ENCODE assay signal across 9 cellular contexts in genomic region chr14:90382491-90383125, GRCh38. TPM values are rescaled to one million over a fixed set of nuclear protein-coding genes. Genes with fewer than 3 reads are reported as not detected.
DNase-seq lines count a peak whose midpoint lies in the region; ATAC-seq, FAIRE-seq and TF ChIP-seq lines count a peak whose summit lies in the region.
"Had no signal": no experiment of that assay in that cellular context is flagged by ENCODE, and none has a peak within 500 bp of the region (broad histone marks: within the 10 kb centered on the region; RNA-seq: fewer than 3 reads in every experiment).

No MANE protein-coding gene starts in this region.

- FAIRE-seq in bronchial epithelial cell (lab: Jason Lieb, UNC) (no peak), keratinocyte (lab: Jason Lieb, UNC) (no peak)

- no peaks in the 10 kb centered on the region for H4K20me1 ChIP-seq in keratinocyte (ENCODE audit: control insufficient read depth, extremely low read depth, insufficient read depth, low read length)

- DNase-seq in CD4-positive, CD25-positive, alpha-beta regulatory T cell = peak; percentile 45 to 80 (median 77)
- DNase-seq in LoVo (ENCODE audit: low spot score) (peak; percentile 50), T-helper 22 cell (ENCODE audit: low read depth) (peak; percentile 38), bronchial epithelial cell (ENCODE audit: low read depth) (peak; percentile 68), keratinocyte (ENCODE audit: low read depth, low spot score) (no peak), DMS114 treated with DMSO at 0.1 percent for 48 hours (lab: John Stamatoyannopoulos, UW; ENCODE audit: unreplicated experiment) (no peak)
- DNase-seq in stimulated activated CD4-positive, alpha-beta T cell treated with anti-CD3 and anti-CD28 coated beads, Interleukin-15, amount 100 ng/mL, for 24 hours = peak; percentile 79

- no peak overlapping the region for H3K4me3 Mint-ChIP-seq in CD4-positive, CD25-positive, alpha-beta regulatory T cell
- H3K4me3 Mint-ChIP-seq: brain had no signal

- H3K9ac ChIP-seq in keratinocyte (ENCODE audit: control insufficient read depth, extremely low read depth, insufficient read depth, low read length) = peak overlapping the region; percentile 100

- H3K36me3 Mint-ChIP-seq in CD4-positive, CD25-positive, alpha-beta regulatory T cell = no peaks in the 10 kb centered on the region
- H3K36me3 Mint-ChIP-seq: brain had no signal

- no peaks in the 10 kb centered on the region for H3K27me3 ChIP-seq in CD4-positive, CD25-positive, alpha-beta regulatory T cell (ENCODE audit: control insufficient read depth, insufficient read depth, low read length)
- no peaks in the 10 kb centered on the region for H3K27me3 ChIP-seq in bronchial epithelial cell (ENCODE audit: control insufficient read depth, insufficient read depth, low read length)
- no peaks in the 10 kb centered on the region for H3K27me3 ChIP-seq in keratinocyte (ENCODE audit: control insufficient read depth, extremely low read depth, insufficient read depth, low read length)

- H3K9me3 Mint-ChIP-seq in CD4-positive, CD25-positive, alpha-beta regulatory T cell = no peaks in the 10 kb centered on the region
- H3K9me3 Mint-ChIP-seq: brain had no signal

- H3K36me3 ChIP-seq in CD4-positive, CD25-positive, alpha-beta regulatory T cell (ENCODE audit: control insufficient read depth, insufficient read depth, low read length) = no peaks in the 10 kb centered on the region
- no peaks in the 10 kb centered on the region for H3K36me3 ChIP-seq in bronchial epithelial cell (ENCODE audit: control insufficient read depth, insufficient read depth, low read length)
- no peaks in the 10 kb centered on the region for H3K36me3 ChIP-seq in keratinocyte (ENCODE audit: control insufficient read depth in 2 of 2, extremely low read depth in 1 of 2, insufficient read depth in 2 of 2, low read length in 2 of 2)

- no peaks in the 10 kb centered on the region for H3K9me3 ChIP-seq in CD4-positive, CD25-positive, alpha-beta regulatory T cell (ENCODE audit: control insufficient read depth in 2 of 2, low read length in 2 of 2)
- no peaks in the 10 kb centered on the region for H3K9me3 ChIP-seq in keratinocyte (ENCODE audit: control insufficient read depth, low read depth, low read length)

- peak; percentile 2 for ATAC-seq in CD4-positive, CD25-positive, alpha-beta regulatory T cell (ENCODE audit: low read depth in 2 of 2)
- ATAC-seq in GM21423 (IDR thresholded peaks at IDR 0.05; ENCODE audit: unreplicated experiment) = peak; percentile 0

- H3K9me1 ChIP-seq in keratinocyte (ENCODE audit: control insufficient read depth, extremely low read depth, insufficient read depth, low read length) = no peaks in the 10 kb centered on the region

- no peaks in the 10 kb centered on the region for H3K79me2 ChIP-seq in keratinocyte (ENCODE audit: control insufficient read depth, insufficient read depth, low read length)

- no peaks in the 10 kb centered on the region for H3K27me3 Mint-ChIP-seq in CD4-positive, CD25-positive, alpha-beta regulatory T cell

- peak overlapping the region; percentile 94 for H3K4me2 ChIP-seq in keratinocyte (ENCODE audit: control insufficient read depth, extremely low read depth, insufficient read depth, low read depth, low read length)

- H3K4me1 Mint-ChIP-seq in CD4-positive, CD25-positive, alpha-beta regulatory T cell = peaks cover 6 to 17% (median 11%) of the 10 kb centered on the region in 4 donors

- TF ChIP-seq CTCF in bronchial epithelial cell (IDR thresholded peaks at IDR 0.05; ENCODE audit: insufficient read depth, low read length, severe bottlenecking) (no peak), keratinocyte (optimal IDR thresholded peaks at IDR 0.05 in 1 of 3, IDR thresholded peaks at IDR 0.05 in 1 of 3, conservative IDR thresholded peaks at IDR 0.05 in 1 of 3; ENCODE audit: extremely low read depth in 1 of 3, insufficient read depth in 2 of 3, low read length in 3 of 3) (no peak)

- peak overlapping the region; percentile 82 for H2AFZ ChIP-seq in keratinocyte (ENCODE audit: control insufficient read depth, low read length)

- H3K27ac ChIP-seq in CD4-positive, CD25-positive, alpha-beta regulatory T cell (ENCODE audit: insufficient read depth, low read length, poor library complexity, severe bottlenecking) = peak overlapping the region; percentile 98
- H3K27ac ChIP-seq in keratinocyte (ENCODE audit: control insufficient read depth, insufficient read depth, low read length) = peak overlapping the region; percentile 99

- dilution Hi-C loops in keratinocyte (cut with MboI; ENCODE audit: extremely low pct_ligation_motif_present, low sequenced_read_pairs) = no loop called here

- peak overlapping the region; percentile 92 for H3K4me3 ChIP-seq in CD4-positive, CD25-positive, alpha-beta regulatory T cell (ENCODE audit: low read depth, low read length)
- H3K4me3 ChIP-seq in bronchial epithelial cell (ENCODE audit: low read depth, low read length) (peak overlapping the region; percentile 64), keratinocyte (ENCODE audit: control insufficient read depth in 2 of 3, extremely low read depth in 1 of 3, insufficient read depth in 2 of 3, low read depth in 1 of 3, low read length in 3 of 3) (peak overlapping the region; percentile 52 to 93 (median 82))

- peaks cover 31% of the 10 kb centered on the region for H3K4me1 ChIP-seq in CD4-positive, CD25-positive, alpha-beta regulatory T cell (ENCODE audit: control insufficient read depth, insufficient read depth, low read length, poor library complexity, severe bottlenecking)
- H3K4me1 ChIP-seq in keratinocyte (ENCODE audit: control insufficient read depth, extremely low read depth, insufficient read depth, low read length) = peaks cover 20% of the 10 kb centered on the region

- H3K27ac Mint-ChIP-seq in CD4-positive, CD25-positive, alpha-beta regulatory T cell = no peak overlapping the region
- H3K27ac Mint-ChIP-seq: brain had no signal

RNA-seq across cellular contexts. Expression of gene CALM1, which starts 14.2 kb away (rescaled TPM):
- 928 TPM for total RNA-seq in CD4-positive, CD25-positive, alpha-beta regulatory T cell
- 1,000 to 10,000 TPM; 2,265 to 3,181 (median 2,786) TPM for polyA plus RNA-seq in CD4-positive, CD25-positive, alpha-beta regulatory T cell
- 267 and 1,162 TPM in 2 replicates for total RNA-seq in bronchial epithelial cell
- 309 to 682 TPM (median 575 TPM) in 3 replicates for polyA plus RNA-seq in keratinocyte
- polyA plus RNA-seq in keratinocyte (2011; ENCODE audit: low read depth) = 520 TPM
- 438 and 677 TPM in 2 replicates for polyA plus RNA-seq in keratinocyte (2011; cell fraction: cytosol; rRNA removed)
- polyA plus RNA-seq in keratinocyte (2011; cell fraction: nucleus; rRNA removed) = 203 and 281 TPM in 2 replicates
- polyA plus RNA-seq in keratinocyte (2012; ENCODE audit: low replicate concordance) = 291 and 552 TPM in 2 replicates
- 77.3 to 499 TPM (median 297 TPM) in 3 replicates for polyA minus RNA-seq in keratinocyte
- polyA minus RNA-seq in keratinocyte (2011; cell fraction: cytosol; rRNA and poly(A)+ RNA removed) = 633 TPM
- 116 and 121 TPM in 2 replicates for polyA minus RNA-seq in keratinocyte (2011; cell fraction: nucleus; rRNA and poly(A)+ RNA removed)

RNA-seq across cellular contexts. Expression of gene NRDE2, which starts 50.9 kb away (rescaled TPM):
- total RNA-seq in CD4-positive, CD25-positive, alpha-beta regulatory T cell = 25.4 TPM
- 10 to 100 TPM in 2 of 4 donors, 1 to 10 TPM in 2; 7.3 to 10.9 (median 9.1) TPM for polyA plus RNA-seq in CD4-positive, CD25-positive, alpha-beta regulatory T cell
- 5.8 and 6.1 TPM in 2 replicates for total RNA-seq in bronchial epithelial cell
- 8.5 to 9.2 TPM (median 8.6 TPM) in 3 replicates for polyA plus RNA-seq in keratinocyte
- polyA plus RNA-seq in keratinocyte (2011; ENCODE audit: low read depth) = 33.2 TPM
- 3.9 and 5.1 TPM in 2 replicates for polyA plus RNA-seq in keratinocyte (2011; cell fraction: cytosol; rRNA removed)
- polyA plus RNA-seq in keratinocyte (2011; cell fraction: nucleus; rRNA removed) = 21.5 and 22.6 TPM in 2 replicates
- 5.9 and 9.9 TPM in 2 replicates for polyA plus RNA-seq in keratinocyte (2012; ENCODE audit: low replicate concordance)
- 8.3 to 15.3 TPM (median 14.3 TPM) in 3 replicates for polyA minus RNA-seq in keratinocyte
- polyA minus RNA-seq in keratinocyte (2011; cell fraction: cytosol; rRNA and poly(A)+ RNA removed) = 3.1 TPM
- 13.0 and 22.1 TPM in 2 replicates for polyA minus RNA-seq in keratinocyte (2011; cell fraction: nucleus; rRNA and poly(A)+ RNA removed)

Comparison
In these comparisons a context has a peak if more than half of its experiments do, and no peak if none do; other contexts are left out.
1. DNase-seq: peak in CD4-positive, CD25-positive, alpha-beta regulatory T cell (3 of 3), LoVo (single experiment), T-helper 22 cell (single experiment), bronchial epithelial cell (single experiment) and stimulated activated CD4-positive, alpha-beta T cell treated with anti-CD3 and anti-CD28 coated beads, Interleukin-15, amount 100 ng/mL, for 24 hours (single experiment); none in keratinocyte (single experiment) and DMS114 treated with DMSO at 0.1 percent for 48 hours (single experiment).
2. Peak in every context shown above with its lines, with median percentiles within 50 percentile points of each other: H3K4me3 ChIP-seq.